In the genomic region with DNA sequence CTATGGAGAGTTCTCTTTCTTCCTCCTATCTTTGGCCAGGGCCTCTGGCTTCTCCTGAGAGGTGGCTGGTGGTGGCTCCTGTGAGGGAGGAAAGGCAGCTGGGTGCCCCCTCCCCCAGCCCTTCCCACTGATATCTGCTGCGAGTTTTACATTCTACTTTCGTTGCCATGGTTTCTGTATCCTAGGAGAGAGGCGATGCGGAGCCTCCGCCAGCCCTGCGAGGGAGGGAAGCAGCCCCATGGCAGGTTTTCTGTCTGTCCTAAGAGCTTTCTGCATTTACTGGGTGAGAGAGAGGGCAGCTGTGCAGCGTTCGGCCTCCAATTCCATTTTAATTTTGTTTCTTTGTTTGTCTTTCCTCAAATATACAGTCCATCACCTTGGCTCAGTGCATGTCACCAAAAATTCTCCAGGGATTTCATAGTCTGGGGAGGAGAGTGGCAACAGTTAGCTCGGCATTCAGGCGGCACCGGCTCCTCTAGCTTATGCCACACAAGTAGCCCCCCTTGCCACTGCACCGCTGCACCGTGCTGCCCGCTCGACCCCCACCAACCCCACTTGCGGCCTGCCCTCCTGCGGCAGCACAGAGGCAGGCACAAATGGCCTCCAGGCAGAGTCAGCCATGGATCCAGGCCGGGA, we compare ENCODE assay signal across 8 cellular contexts. TPM values are rescaled to one million over a fixed set of nuclear protein-coding genes. Genes with fewer than 3 reads are reported as not detected.
DNase-seq lines count a peak whose midpoint lies in the region; ATAC-seq and TF ChIP-seq lines count a peak whose summit lies in the region.

No MANE protein-coding gene starts in this region.

- H3K9ac ChIP-seq in SK-N-SH (peak overlapping the region; percentile 1; the same call in 1 of the 2 replicates), parathyroid adenoma (no peak overlapping the region)

- POLR2A ChIA-PET in CD8-positive, alpha-beta memory T cell (lab: Charles Lee), result interaction anchor here (0.8 to 2.6 kb wide), 5 partner anchors 15 to 88 kb away, joined by 3 to 13 read pairs (median 6); no protein-coding TSS in a partner anchor
- POLR2A ChIA-PET in SK-N-SH (lab: Yijun Ruan, JAX), result interaction anchor here (0.7 to 15.0 kb wide), 4 partner anchors 14 to 68 kb away, joined by 3 to 234 read pairs (median 12); a partner anchor contains a TSS

- H2AFZ ChIP-seq in SK-N-SH (ENCODE audit: low read depth) (no peak overlapping the region), parathyroid adenoma (peak overlapping the region; percentile 38)

- H3F3A ChIP-seq in SK-N-SH (replicated peaks; ENCODE audit: insufficient read depth), result peaks cover 16% of the 10 kb centered on the region

- peak in 1 of 5 donors; percentile 53 for DNase-seq in CD8-positive, alpha-beta memory T cell
- DNase-seq in SK-N-SH (peak; percentile 77), fibroblast of peridontal ligament (ENCODE audit: extremely low read depth) (peak; percentile 39), 8988T (no peak), HuH-7 (ENCODE audit: low spot score) (no peak)

- peak in 1 of 2 experiments; percentile 40; a peak in 1 of 4 replicates for TF ChIP-seq EP300 in SK-N-SH (IDR thresholded peaks at IDR 0.05; ENCODE audit: borderline replicate concordance in 1 of 2, low read depth in 1 of 2, low read length in 1 of 2)

- peaks cover 0 to 1% of the 10 kb centered on the region in 2 donors for H3K27me3 Mint-ChIP-seq in CD8-positive, alpha-beta memory T cell
- no peaks in the 10 kb centered on the region for H3K27me3 Mint-ChIP-seq in IgD-negative memory B cell

- peak overlapping the region; percentile 71 to 99 (median 95) for H3K27ac Mint-ChIP-seq in CD8-positive, alpha-beta memory T cell
- peak overlapping the region; percentile 95 to 97 (median 95) for H3K27ac Mint-ChIP-seq in IgD-negative memory B cell

- no peak for ATAC-seq in HG02798 (IDR thresholded peaks at IDR 0.05; ENCODE audit: poor library complexity, unreplicated experiment)

- H3K4me1 ChIP-seq in CD8-positive, alpha-beta memory T cell (ENCODE audit: insufficient read depth, low read length), result peaks cover 77% of the 10 kb centered on the region
- peaks cover 15 to 74% of the 10 kb centered on the region in 2 experiments for H3K4me1 ChIP-seq in SK-N-SH (ENCODE audit: control insufficient read depth in 1 of 2, insufficient read depth in 2 of 2, low read depth in 1 of 2, low read length in 1 of 2)
- peaks cover 42% of the 10 kb centered on the region for H3K4me1 ChIP-seq in parathyroid adenoma

- no peaks in the 10 kb centered on the region for H3K9me3 ChIP-seq in CD8-positive, alpha-beta memory T cell (ENCODE audit: low read length)
- H3K9me3 ChIP-seq in SK-N-SH (no peaks in the 10 kb centered on the region), parathyroid adenoma (ENCODE audit: control insufficient read depth, low read length) (no peaks in the 10 kb centered on the region)

- TF ChIP-seq CTCF in SK-N-SH (IDR thresholded peaks at IDR 0.05) (no peak), parathyroid adenoma (IDR thresholded peaks at IDR 0.05) (no peak)

- H3K9me3 Mint-ChIP-seq in CD8-positive, alpha-beta memory T cell, result no peaks in the 10 kb centered on the region
- no peaks in the 10 kb centered on the region for H3K9me3 Mint-ChIP-seq in IgD-negative memory B cell

- peaks cover 70 to 86% (median 80%) of the 10 kb centered on the region in 3 donors for H3K4me1 Mint-ChIP-seq in CD8-positive, alpha-beta memory T cell
- peaks cover 48 to 59% (median 52%) of the 10 kb centered on the region in 3 donors for H3K4me1 Mint-ChIP-seq in IgD-negative memory B cell

- WGBS in SK-N-SH (ENCODE audit: low lambda C conversion rate), result 44% methylated on average over 18 of the region's 18 CpGs

- H3K27ac ChIP-seq in CD8-positive, alpha-beta memory T cell (ENCODE audit: low read depth, low read length), result peak overlapping the region; percentile 25
- H3K27ac ChIP-seq in SK-N-SH (ENCODE audit: low read depth in 2 of 2, low read length in 1 of 2), result peak overlapping the region; percentile 57 to 99; a peak in 3 of 4 replicates
- peak overlapping the region; percentile 94 for H3K27ac ChIP-seq in parathyroid adenoma

- no peaks in the 10 kb centered on the region for H3K27me3 ChIP-seq in CD8-positive, alpha-beta memory T cell (ENCODE audit: insufficient read depth, low read length, poor library complexity, severe bottlenecking)
- H3K27me3 ChIP-seq in SK-N-SH (ENCODE audit: insufficient read depth) (no peaks in the 10 kb centered on the region), parathyroid adenoma (ENCODE audit: control insufficient read depth, insufficient read depth, low read length) (no peaks in the 10 kb centered on the region)

- no peaks in the 10 kb centered on the region for H3K9me2 ChIP-seq in SK-N-SH

- peak; percentile 3 for TF ChIP-seq RAD21 in SK-N-SH (IDR thresholded peaks at IDR 0.05; ENCODE audit: low read length)

- H3K4me3 Mint-ChIP-seq in CD8-positive, alpha-beta memory T cell, result peak overlapping the region; percentile 55 to 89 (median 71)
- H3K4me3 Mint-ChIP-seq in IgD-negative memory B cell, result peak overlapping the region; percentile 72 to 89 (median 81)

- H3K36me3 Mint-ChIP-seq in CD8-positive, alpha-beta memory T cell, result peaks cover 0 to 18% (median 4%) of the 10 kb centered on the region in 3 donors
- H3K36me3 Mint-ChIP-seq in IgD-negative memory B cell, result no peaks in the 10 kb centered on the region

- H4K20me1 ChIP-seq in SK-N-SH (ENCODE audit: insufficient read depth), result no peaks in the 10 kb centered on the region

- peaks cover 9% of the 10 kb centered on the region for H3K36me3 ChIP-seq in CD8-positive, alpha-beta memory T cell (ENCODE audit: insufficient read depth, low read length)
- H3K36me3 ChIP-seq in SK-N-SH (replicated peaks in 1 of 2; ENCODE audit: control insufficient read depth in 1 of 2, insufficient read depth in 2 of 2, low read length in 1 of 2), result peaks cover 23 to 30% of the 10 kb centered on the region in 2 experiments
- no peaks in the 10 kb centered on the region for H3K36me3 ChIP-seq in parathyroid adenoma (ENCODE audit: control insufficient read depth, insufficient read depth, low read length)

- H3K4me3 ChIP-seq in CD8-positive, alpha-beta memory T cell (ENCODE audit: low read length), result peak overlapping the region; percentile 14
- H3K4me3 ChIP-seq in SK-N-SH (ENCODE audit: low read depth in 2 of 2, low read length in 1 of 2) (no peak overlapping the region), parathyroid adenoma (ENCODE audit: low read depth, low read length) (no peak overlapping the region)

- H3K4me2 ChIP-seq in SK-N-SH (peak overlapping the region; percentile 35; the same call in 1 of the 2 replicates), parathyroid adenoma (ENCODE audit: low read length) (peak overlapping the region; percentile 23)

- H3K79me2 ChIP-seq in SK-N-SH (ENCODE audit: insufficient read depth) (no peaks in the 10 kb centered on the region), parathyroid adenoma (peaks cover 2% of the 10 kb centered on the region)

- CTCF ChIA-PET in CD8-positive, alpha-beta memory T cell (lab: Charles Lee), result interaction anchor here (0.6 to 7.3 kb wide), 9 partner anchors 10 to 286 kb away, joined by 3 to 88 read pairs (median 4); a partner anchor contains a TSS
- CTCF ChIA-PET in SK-N-SH (lab: Yijun Ruan, JAX), result interaction anchor here (0.6 to 14.0 kb wide), 13 partner anchors 9 to 438 kb away, joined by 3 to 198 read pairs (median 5); a partner anchor contains a TSS

TF ChIP-seq in SK-N-SH, 30 proteins besides CTCF, POLR2A, EP300 and RAD21:
- TF ChIP-seq RFX5 (IDR thresholded peaks at IDR 0.05; ENCODE audit: low read length) (peak; percentile 63; the same call in 1 of the 2 replicates), YY1 (IDR thresholded peaks at IDR 0.05; ENCODE audit: low read depth) (no peak), POLR2AphosphoS5 (IDR thresholded peaks at IDR 0.05; ENCODE audit: low read depth, low read length) (no peak), SMC3 (IDR thresholded peaks at IDR 0.05; ENCODE audit: low read depth, low read length) (0 out of 2 replicates have a peak, but pooled peaks have one; percentile 11), CHD2 (IDR thresholded peaks at IDR 0.05; ENCODE audit: low read length, partially characterized antibody) (peak; percentile 81), MXI1 (IDR thresholded peaks at IDR 0.05; ENCODE audit: low read depth, low read length) (peak; percentile 91)
- TF ChIP-seq, protein P1, sequence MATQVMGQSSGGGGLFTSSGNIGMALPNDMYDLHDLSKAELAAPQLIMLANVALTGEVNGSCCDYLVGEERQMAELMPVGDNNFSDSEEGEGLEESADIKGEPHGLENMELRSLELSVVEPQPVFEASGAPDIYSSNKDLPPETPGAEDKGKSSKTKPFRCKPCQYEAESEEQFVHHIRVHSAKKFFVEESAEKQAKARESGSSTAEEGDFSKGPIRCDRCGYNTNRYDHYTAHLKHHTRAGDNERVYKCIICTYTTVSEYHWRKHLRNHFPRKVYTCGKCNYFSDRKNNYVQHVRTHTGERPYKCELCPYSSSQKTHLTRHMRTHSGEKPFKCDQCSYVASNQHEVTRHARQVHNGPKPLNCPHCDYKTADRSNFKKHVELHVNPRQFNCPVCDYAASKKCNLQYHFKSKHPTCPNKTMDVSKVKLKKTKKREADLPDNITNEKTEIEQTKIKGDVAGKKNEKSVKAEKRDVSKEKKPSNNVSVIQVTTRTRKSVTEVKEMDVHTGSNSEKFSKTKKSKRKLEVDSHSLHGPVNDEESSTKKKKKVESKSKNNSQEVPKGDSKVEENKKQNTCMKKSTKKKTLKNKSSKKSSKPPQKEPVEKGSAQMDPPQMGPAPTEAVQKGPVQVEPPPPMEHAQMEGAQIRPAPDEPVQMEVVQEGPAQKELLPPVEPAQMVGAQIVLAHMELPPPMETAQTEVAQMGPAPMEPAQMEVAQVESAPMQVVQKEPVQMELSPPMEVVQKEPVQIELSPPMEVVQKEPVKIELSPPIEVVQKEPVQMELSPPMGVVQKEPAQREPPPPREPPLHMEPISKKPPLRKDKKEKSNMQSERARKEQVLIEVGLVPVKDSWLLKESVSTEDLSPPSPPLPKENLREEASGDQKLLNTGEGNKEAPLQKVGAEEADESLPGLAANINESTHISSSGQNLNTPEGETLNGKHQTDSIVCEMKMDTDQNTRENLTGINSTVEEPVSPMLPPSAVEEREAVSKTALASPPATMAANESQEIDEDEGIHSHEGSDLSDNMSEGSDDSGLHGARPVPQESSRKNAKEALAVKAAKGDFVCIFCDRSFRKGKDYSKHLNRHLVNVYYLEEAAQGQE (IDR thresholded peaks at IDR 0.05; ENCODE audit: low read depth, low read length), result no peak

RNA-seq across cellular contexts. Expression of a gene that starts 20.4 kb away (rescaled TPM):
- total RNA-seq in CD8-positive, alpha-beta memory T cell, result 10 to 100 TPM; 29.4 to 30.4 TPM
- 28.0 TPM for polyA plus RNA-seq in CD8-positive, alpha-beta memory T cell
- polyA plus RNA-seq in IgD-negative memory B cell (27.6 TPM), SK-N-SH (2012; rRNA removed) (22.9 and 25.8 TPM in 2 replicates)
- 15.6 and 19.0 TPM in 2 replicates for polyA plus RNA-seq in SK-N-SH (2012; cell fraction: cytosol; rRNA removed)
- polyA plus RNA-seq in SK-N-SH (2012; cell fraction: nucleus; rRNA removed), result 38.8 and 40.0 TPM in 2 replicates

Comparison
In these comparisons a context has a peak if more than half of its experiments do, and no peak if none do; other contexts are left out.
1. DNase-seq: peak in SK-N-SH (single experiment) and fibroblast of peridontal ligament (single experiment); none in 8988T (single experiment) and HuH-7 (single experiment).
2. H3K27ac ChIP-seq: peak in every context shown above with its lines; median percentile 94 in parathyroid adenoma; 78 in SK-N-SH; 25 in CD8-positive, alpha-beta memory T cell.